In the genomic region with DNA sequence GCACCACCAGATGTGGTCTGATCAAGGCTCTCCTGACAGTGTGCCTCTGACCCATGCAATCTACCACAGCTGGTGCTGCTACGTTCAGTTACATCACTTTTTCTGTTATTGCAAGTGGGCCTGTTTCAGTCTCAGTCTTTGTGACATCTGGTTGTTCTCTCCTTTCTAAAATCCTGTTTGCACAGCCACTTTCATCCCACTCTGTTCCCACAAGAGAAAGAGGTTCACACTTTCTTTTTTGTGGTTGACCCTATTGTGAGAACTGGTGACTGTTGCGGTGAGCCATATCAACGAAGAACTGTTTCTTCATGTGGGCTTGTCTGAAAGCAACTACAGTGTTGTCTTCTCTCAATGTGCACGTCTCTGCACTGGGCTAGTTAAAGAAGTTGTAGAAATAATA, we compare ENCODE assay signal across 14 cellular contexts.
DNase-seq lines count a peak whose midpoint lies in the region; ATAC-seq and TF ChIP-seq lines count a peak whose summit lies in the region.
"Had no signal": no experiment of that assay in that cellular context is flagged by ENCODE, and none has a peak within 500 bp of the region (broad histone marks: within the 10 kb centered on the region; RNA-seq: fewer than 3 reads in every experiment).

No MANE protein-coding gene starts in this region.

- no peaks in the 10 kb centered on the region for H3K36me3 ChIP-seq in ascending aorta
- H3K36me3 ChIP-seq: heart right ventricle had no signal

- intact Hi-C loops in ascending aorta (cut with DNase I): no loop called here

- no peak overlapping the region for H3K4me3 Mint-ChIP-seq in activated CD8-positive, alpha-beta T cell treated with anti-CD3 and anti-CD28 coated beads, Interleukin-2, amount 10 ng/mL, durations not matched to agents 7 days and 5 days

- H3K27ac Mint-ChIP-seq in activated CD8-positive, alpha-beta T cell treated with anti-CD3 and anti-CD28 coated beads, Interleukin-2, amount 10 ng/mL, durations not matched to agents 7 days and 5 days: no peak overlapping the region

- peaks cover 13% of the 10 kb centered on the region for H3K27me3 Mint-ChIP-seq in activated CD8-positive, alpha-beta T cell treated with anti-CD3 and anti-CD28 coated beads, Interleukin-2, amount 10 ng/mL, durations not matched to agents 7 days and 5 days (ENCODE audit: low read depth)

- no peak for TF ChIP-seq CTCF in ascending aorta (IDR thresholded peaks at IDR 0.05)

- no peaks in the 10 kb centered on the region for H3K36me3 Mint-ChIP-seq in activated CD8-positive, alpha-beta T cell treated with anti-CD3 and anti-CD28 coated beads, Interleukin-2, amount 10 ng/mL, durations not matched to agents 7 days and 5 days (ENCODE audit: low read depth)

- peaks cover 10% of the 10 kb centered on the region for H3K4me1 Mint-ChIP-seq in activated CD8-positive, alpha-beta T cell treated with anti-CD3 and anti-CD28 coated beads, Interleukin-2, amount 10 ng/mL, durations not matched to agents 7 days and 5 days (ENCODE audit: low read depth)

- no peaks in the 10 kb centered on the region for H3K9me3 ChIP-seq in ascending aorta
- H3K9me3 ChIP-seq: heart right ventricle had no signal

- H3K4me1 ChIP-seq in ascending aorta: no peaks in the 10 kb centered on the region
- H3K4me1 ChIP-seq: heart right ventricle had no signal

- no peak overlapping the region for H3K27ac ChIP-seq in ascending aorta
- H3K27ac ChIP-seq: heart right ventricle had no signal

- H3K9me3 Mint-ChIP-seq in activated CD8-positive, alpha-beta T cell treated with anti-CD3 and anti-CD28 coated beads, Interleukin-2, amount 10 ng/mL, durations not matched to agents 7 days and 5 days (ENCODE audit: insufficient read depth): peaks cover 3% of the 10 kb centered on the region

- H3K4me3 ChIP-seq in ascending aorta: no peak overlapping the region
- H3K4me3 ChIP-seq: heart right ventricle had no signal

- ATAC-seq in HG03439 (IDR thresholded peaks at IDR 0.05; ENCODE audit: unreplicated experiment): peak; percentile 69
- ATAC-seq in activated CD8-positive, alpha-beta T cell treated with anti-CD3 and anti-CD28 coated beads, Interleukin-2, amount 10 ng/mL, durations not matched to agents 7 days and 5 days: peak; percentile 72
- no peak for ATAC-seq in GM19467 (IDR thresholded peaks at IDR 0.05; ENCODE audit: unreplicated experiment)
- ATAC-seq: heart right ventricle had no signal

- DNase-seq in stimulated activated CD4-positive, alpha-beta T cell treated with anti-CD3 and anti-CD28 coated beads, Interleukin-15, amount 100 ng/mL, for 24 hours: peak; percentile 16
- DNase-seq in stimulated activated CD4-positive, alpha-beta T cell treated with anti-CD3 and anti-CD28 coated beads, Interleukin-2, amount 100 ng/mL, for 24 hours: no peak
- peak; percentile 35 for DNase-seq in activated CD8-positive, alpha-beta T cell treated with anti-CD3 and anti-CD28 coated beads, Interleukin-2, amount 10 ng/mL, durations not matched to agents 7 days and 5 days
- DNase-seq in smooth muscle cell of the brain vasculature (ENCODE audit: low read depth, low spot score) (peak; percentile 6), ascending aorta (ENCODE audit: low spot score in 2 of 2) (no peak), ecto neural progenitor cell (ENCODE audit: low spot score) (no peak)
- DNase-seq: activated naive CD4-positive, alpha-beta T cell treated with Interleukin-2 at 50 U/mL for 16 hours; DMS53; erythroblast; heart right ventricle; stimulated activated CD4-positive, alpha-beta T cell treated with anti-CD3 and anti-CD28 coated beads, Interleukin-4, amount 100 ng/mL, for 4 hours; stimulated activated naive CD4-positive, alpha-beta T cell treated with Interleukin-2 at 50 U/mL for 16 hours had no signal

- no peaks in the 10 kb centered on the region for H3K27me3 ChIP-seq in ascending aorta
- H3K27me3 ChIP-seq: heart right ventricle had no signal

- CTCF ChIA-PET in activated CD8-positive, alpha-beta T cell treated with anti-CD3 and anti-CD28 coated beads, Interleukin-2, amount 10 ng/mL, durations not matched to agents 7 days and 5 days (lab: Charles Lee): no interaction called here

- POLR2A ChIA-PET in activated CD8-positive, alpha-beta T cell treated with anti-CD3 and anti-CD28 coated beads, Interleukin-2, amount 10 ng/mL, durations not matched to agents 7 days and 5 days (lab: Charles Lee): no interaction called here

Comparison
In these comparisons a context has a peak if more than half of its experiments do, and no peak if none do; other contexts are left out.
1. DNase-seq: peak in stimulated activated CD4-positive, alpha-beta T cell treated with anti-CD3 and anti-CD28 coated beads, Interleukin-15, amount 100 ng/mL, for 24 hours (single experiment), activated CD8-positive, alpha-beta T cell treated with anti-CD3 and anti-CD28 coated beads, Interleukin-2, amount 10 ng/mL, durations not matched to agents 7 days and 5 days (single experiment) and smooth muscle cell of the brain vasculature (single experiment); none in stimulated activated CD4-positive, alpha-beta T cell treated with anti-CD3 and anti-CD28 coated beads, Interleukin-2, amount 100 ng/mL, for 24 hours (0 of 2), ascending aorta (0 of 2) and ecto neural progenitor cell (single experiment).